25 cellular contexts compared by ENCODE assay signal in the genomic region with DNA sequence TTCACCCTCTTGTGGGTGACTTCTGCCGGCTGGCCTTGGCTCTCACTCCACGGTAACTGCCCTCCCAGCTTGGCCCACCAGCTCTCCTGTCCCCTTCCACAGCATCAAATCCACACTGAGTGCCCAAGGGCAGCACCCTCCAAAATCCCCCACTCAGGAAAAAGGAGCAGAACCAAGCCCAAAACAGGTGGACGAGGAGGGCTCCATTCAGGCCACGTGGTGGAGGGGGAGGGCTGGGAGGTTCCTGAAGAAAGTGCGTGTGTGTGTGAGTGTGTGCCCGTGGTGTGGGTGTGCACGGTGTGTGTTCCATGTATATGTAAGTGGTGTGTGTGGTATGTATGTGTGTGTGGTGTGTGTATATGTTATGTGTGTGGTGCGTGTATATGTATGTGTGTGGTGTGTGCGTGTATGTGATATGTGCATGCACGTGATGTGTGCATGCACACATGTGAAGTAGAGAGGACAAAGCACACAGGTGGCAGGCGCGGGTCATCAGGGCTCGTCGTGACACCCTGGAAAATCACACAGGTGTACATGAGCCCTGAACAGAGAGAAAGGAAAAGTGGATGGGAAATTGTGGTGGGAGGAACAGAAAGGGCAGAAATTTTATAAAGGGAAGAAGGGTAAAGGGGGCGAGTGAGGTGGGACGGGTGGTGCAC.
DNase-seq lines count a peak whose midpoint lies in the region; ATAC-seq, FAIRE-seq and TF ChIP-seq lines count a peak whose summit lies in the region.
"Had no signal": no experiment of that assay in that cellular context is flagged by ENCODE, and none has a peak within 500 bp of the region (broad histone marks: within the 10 kb centered on the region; RNA-seq: fewer than 3 reads in every experiment).

No MANE protein-coding gene starts in this region.

- no peak overlapping the region for H2BK12ac ChIP-seq in neuronal stem cell (ENCODE audit: low read length)

- ATAC-seq in HepG2, result no peak
- no peak for ATAC-seq in right lobe of liver
- ATAC-seq in HG03520 (IDR thresholded peaks at IDR 0.05; ENCODE audit: unreplicated experiment), result no peak
- ATAC-seq: activated naive CD4-positive, alpha-beta T cell treated with anti-CD3 and anti-CD28 coated beads, Interleukin-2, amount 50 U/mL, for 72 hours; activated T-helper 17 cell treated with anti-CD3 and anti-CD28 coated beads, Interleukin-2, amount 50 U/mL, for 72 hours; left ventricle myocardium superior had no signal

- CTCF ChIA-PET in HepG2 (lab: Yijun Ruan, JAX; ENCODE audit: low intra/inter-chr PET ratio, low total read pairs), result no interaction called here

- H3K23ac ChIP-seq in neuronal stem cell (ENCODE audit: low read depth, low read length, poor library complexity), result no peak overlapping the region

- no peak overlapping the region for H4K8ac ChIP-seq in neuronal stem cell (ENCODE audit: low read depth, low read length)

- no peak for TF ChIP-seq RAD21 in HepG2 (CRISPR knock-in tag; IDR thresholded peaks at IDR 0.05)

- TF ChIP-seq POLR2A in HepG2 (IDR thresholded peaks at IDR 0.05; ENCODE audit: insufficient read depth in 1 of 2, low read depth in 2 of 2, low read length in 2 of 2) (no peak), right lobe of liver (IDR thresholded peaks at IDR 0.05) (no peak)

- H3K27me3 ChIP-seq in HepG2 (ENCODE audit: control insufficient read depth in 1 of 2, insufficient read depth in 2 of 2, low read length in 2 of 2) (peaks cover 3 to 51% of the 10 kb centered on the region in 2 experiments; a peak in 3 of 5 replicates), right lobe of liver (no peaks in the 10 kb centered on the region), neuronal stem cell (ENCODE audit: control insufficient read depth in 3 of 3, insufficient read depth in 3 of 3, low read depth in 1 of 3, low read length in 3 of 3) (no peaks in the 10 kb centered on the region)
- H3K27me3 ChIP-seq: hepatocyte had no signal

- H3K18ac ChIP-seq in neuronal stem cell (ENCODE audit: low read length), result peak overlapping the region; percentile 66

- H3K79me1 ChIP-seq in neuronal stem cell (ENCODE audit: low read depth, low read length), result peaks cover 1% of the 10 kb centered on the region

- H3K4me1 ChIP-seq in HepG2 (ENCODE audit: insufficient read depth, low read length) (no peaks in the 10 kb centered on the region), right lobe of liver (no peaks in the 10 kb centered on the region), neuronal stem cell (ENCODE audit: control insufficient read depth in 2 of 2, insufficient read depth in 1 of 2, low read depth in 1 of 2, low read length in 2 of 2) (peaks cover 10 to 16% of the 10 kb centered on the region in 2 donors)
- H3K4me1 ChIP-seq: BE2C had no signal

- TF ChIP-seq EP300 in HepG2 (IDR thresholded peaks at IDR 0.05; ENCODE audit: low read depth in 2 of 2, low read length in 2 of 2) (no peak), HepG2 (CRISPR knock-in tag; IDR thresholded peaks at IDR 0.05; ENCODE audit: borderline replicate concordance) (no peak)

- no peak overlapping the region for H3K4me3 ChIP-seq in HepG2 (replicated peaks in 1 of 3; ENCODE audit: insufficient read depth in 1 of 3, low read depth in 2 of 3, low read length in 3 of 3)
- H3K4me3 ChIP-seq in right lobe of liver, result no peak overlapping the region
- H3K4me3 ChIP-seq in coronary artery, result no peak overlapping the region
- no peak overlapping the region for H3K4me3 ChIP-seq in neuronal stem cell (ENCODE audit: low read length in 2 of 2)
- H3K4me3 ChIP-seq: dorsolateral prefrontal cortex, hepatocyte had no signal

- 16% methylated on average over 16 of the region's 16 CpGs for whole genome bisulfite sequencing in HepG2 (ENCODE audit: low lambda C conversion rate)
- WGBS in right lobe of liver (ENCODE audit: insufficient coverage, low coverage, low lambda C conversion rate, missing lambda C conversion rate), result 64% methylated on average over 11 of the region's 16 CpGs
- 100% methylated on average over 2 of the region's 16 CpGs; no CpG with 5 or more reads in 1 of the 2 donors for WGBS in neuronal stem cell (ENCODE audit: extremely low coverage in 2 of 2, insufficient read length in 2 of 2, insufficient replicate concordance in 1 of 2), 2 donors

- no TSS peak for BruUV-seq in HepG2 (replicated peaks; lab: Mats Ljungman, UMichigan)

- intact Hi-C loops in HepG2 (cut with micrococcal nuclease; ENCODE audit: unreplicated experiment), result no loop called here
- intact Hi-C loops in right lobe of liver (cut with DNase I), result loop anchor here in 1 of 2 donors (10.0 kb wide), 1 partner anchor 185 kb away; no protein-coding TSS in a partner anchor

- FAIRE-seq in HepG2 (lab: Jason Lieb, UNC), result no peak
- FAIRE-seq: RCC 7860 had no signal

- H2BK15ac ChIP-seq in neuronal stem cell (ENCODE audit: low read length), result no peak overlapping the region

- H3K9me3 ChIP-seq in HepG2 (ENCODE audit: low read length), result no peaks in the 10 kb centered on the region
- H3K9me3 ChIP-seq in right lobe of liver, result no peaks in the 10 kb centered on the region
- peaks cover 0 to 3% of the 10 kb centered on the region in 2 donors for H3K9me3 ChIP-seq in neuronal stem cell (replicated peaks in 1 of 2; ENCODE audit: control insufficient read depth in 2 of 2, insufficient read depth in 1 of 2, low read depth in 1 of 2, low read length in 2 of 2)
- H3K9me3 ChIP-seq: BE2C had no signal

- no peak overlapping the region for H2AK5ac ChIP-seq in neuronal stem cell (ENCODE audit: low read depth, low read length)

- H3K4ac ChIP-seq in neuronal stem cell (ENCODE audit: low read length), result no peak overlapping the region

- TF ChIP-seq CTCF in HepG2 (CRISPR knock-in tag; IDR thresholded peaks at IDR 0.05) (no peak), right lobe of liver (IDR thresholded peaks at IDR 0.05) (no peak), coronary artery (IDR thresholded peaks at IDR 0.05) (no peak)

- no peak overlapping the region for H3K14ac ChIP-seq in neuronal stem cell (ENCODE audit: low read length)

- H3K27ac ChIP-seq in HepG2 (ENCODE audit: extremely low read length, insufficient read depth, low read length) (no peak overlapping the region), right lobe of liver (no peak overlapping the region), coronary artery (peak overlapping the region; percentile 57 to 86), neuronal stem cell (replicated peaks; ENCODE audit: low read length) (no peak overlapping the region)
- H3K27ac ChIP-seq: dorsolateral prefrontal cortex, hepatocyte had no signal

- H4K91ac ChIP-seq in neuronal stem cell (ENCODE audit: low read depth, low read length, poor library complexity), result no peak overlapping the region

- no peaks in the 10 kb centered on the region for H3K79me2 ChIP-seq in HepG2 (ENCODE audit: insufficient read depth, low read length)

- no peak for DNase-seq in HepG2 (ENCODE audit: low spot score)
- DNase-seq in right lobe of liver, result no peak
- DNase-seq in coronary artery (ENCODE audit: low spot score), result peak; percentile 52
- no peak for DNase-seq in neuronal stem cell (ENCODE audit: low spot score)
- DNase-seq in ureter (ENCODE audit: low spot score), result peak; percentile 26
- DNase-seq in NCI-H1417 (lab: John Stamatoyannopoulos, UW), result no peak
- no peak for DNase-seq in foreskin melanocyte
- DNase-seq: activated CD4-positive, alpha-beta T cell treated with anti-CD3 and anti-CD28 coated beads, Interleukin-2, amount 10 ng/mL, durations not matched to agents 7 days and 5 days; activated CD8-positive, alpha-beta memory T cell treated with anti-CD3 and anti-CD28 coated beads, Interleukin-2, amount 50 U/mL, for 4 hours; anterior cingulate cortex; BE2C; DMS53; dorsolateral prefrontal cortex; GDM1; left ventricle myocardium superior; MV-4-11; NCI-H1694; NCI-H2171 treated with DMSO at 0.1 percent for 48 hours; NCI-H524 treated with DMSO at 0.1 percent for 48 hours; T-helper 2 cell had no signal

- no peak overlapping the region for H3K4me2 ChIP-seq in HepG2 (ENCODE audit: low read depth, low read length)
- H3K4me2 ChIP-seq in neuronal stem cell (ENCODE audit: insufficient read depth, low read length, poor library complexity, severe bottlenecking), result no peak overlapping the region
- H3K4me2 ChIP-seq: hepatocyte had no signal

- POLR2A ChIA-PET in HepG2 (lab: Yijun Ruan, JAX), result no interaction called here

- no peak overlapping the region for H2BK5ac ChIP-seq in neuronal stem cell (ENCODE audit: low read length)

- in situ Hi-C loops in HepG2 (cut with HindIII; ENCODE audit: extremely low pct_ligation_motif_present, low pct_unique_long_range_greater_than_20kb), result no loop called here

- H3K36me3 ChIP-seq in HepG2 (replicated peaks in 1 of 2; ENCODE audit: control insufficient read depth in 1 of 2, insufficient read depth in 2 of 2, low read length in 2 of 2), result no peaks in the 10 kb centered on the region
- no peaks in the 10 kb centered on the region for H3K36me3 ChIP-seq in right lobe of liver
- no peaks in the 10 kb centered on the region for H3K36me3 ChIP-seq in neuronal stem cell (replicated peaks in 1 of 2; ENCODE audit: control insufficient read depth in 2 of 2, insufficient read depth in 2 of 2, low read length in 2 of 2)
- H3K36me3 ChIP-seq: BE2C had no signal

- no peak overlapping the region for H2BK120ac ChIP-seq in neuronal stem cell (ENCODE audit: low read depth, low read length)

- H4K20me1 ChIP-seq in HepG2 (ENCODE audit: insufficient read depth, low read length), result no peaks in the 10 kb centered on the region

- H3K9ac ChIP-seq in HepG2 (ENCODE audit: insufficient read depth, low read depth, low read length) (no peak overlapping the region), neuronal stem cell (ENCODE audit: low read depth, low read length, poor library complexity) (no peak overlapping the region)

- H2AFZ ChIP-seq in HepG2 (ENCODE audit: low read length) (no peak overlapping the region), neuronal stem cell (ENCODE audit: low read length) (no peak overlapping the region)
- H2AFZ ChIP-seq: hepatocyte had no signal

TF ChIP-seq in HepG2, 621 proteins besides CTCF, POLR2A, EP300 and RAD21 (continues in another document):
- TF ChIP-seq, protein P1, sequence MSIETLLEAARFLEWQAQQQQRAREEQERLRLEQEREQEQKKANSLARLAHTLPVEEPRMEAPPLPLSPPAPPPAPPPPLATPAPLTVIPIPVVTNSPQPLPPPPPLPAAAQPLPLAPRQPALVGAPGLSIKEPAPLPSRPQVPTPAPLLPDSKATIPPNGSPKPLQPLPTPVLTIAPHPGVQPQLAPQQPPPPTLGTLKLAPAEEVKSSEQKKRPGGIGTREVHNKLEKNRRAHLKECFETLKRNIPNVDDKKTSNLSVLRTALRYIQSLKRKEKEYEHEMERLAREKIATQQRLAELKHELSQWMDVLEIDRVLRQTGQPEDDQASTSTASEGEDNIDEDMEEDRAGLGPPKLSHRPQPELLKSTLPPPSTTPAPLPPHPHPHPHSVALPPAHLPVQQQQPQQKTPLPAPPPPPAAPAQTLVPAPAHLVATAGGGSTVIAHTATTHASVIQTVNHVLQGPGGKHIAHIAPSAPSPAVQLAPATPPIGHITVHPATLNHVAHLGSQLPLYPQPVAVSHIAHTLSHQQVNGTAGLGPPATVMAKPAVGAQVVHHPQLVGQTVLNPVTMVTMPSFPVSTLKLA (IDR thresholded peaks at IDR 0.05), result peak; percentile 61

Comparison
In these comparisons a context has a peak if more than half of its experiments do, and no peak if none do; other contexts are left out.
1. DNase-seq: peak in coronary artery (single experiment) and ureter (single experiment); none in HepG2 (single experiment), right lobe of liver (0 of 3), neuronal stem cell (single experiment), NCI-H1417 (0 of 3) and foreskin melanocyte (single experiment).
2. H3K27ac ChIP-seq: peak in coronary artery (2 of 2); none in HepG2 (single experiment), right lobe of liver (0 of 3) and neuronal stem cell (single experiment).